9 cellular contexts compared by ENCODE assay signal in the genomic region with DNA sequence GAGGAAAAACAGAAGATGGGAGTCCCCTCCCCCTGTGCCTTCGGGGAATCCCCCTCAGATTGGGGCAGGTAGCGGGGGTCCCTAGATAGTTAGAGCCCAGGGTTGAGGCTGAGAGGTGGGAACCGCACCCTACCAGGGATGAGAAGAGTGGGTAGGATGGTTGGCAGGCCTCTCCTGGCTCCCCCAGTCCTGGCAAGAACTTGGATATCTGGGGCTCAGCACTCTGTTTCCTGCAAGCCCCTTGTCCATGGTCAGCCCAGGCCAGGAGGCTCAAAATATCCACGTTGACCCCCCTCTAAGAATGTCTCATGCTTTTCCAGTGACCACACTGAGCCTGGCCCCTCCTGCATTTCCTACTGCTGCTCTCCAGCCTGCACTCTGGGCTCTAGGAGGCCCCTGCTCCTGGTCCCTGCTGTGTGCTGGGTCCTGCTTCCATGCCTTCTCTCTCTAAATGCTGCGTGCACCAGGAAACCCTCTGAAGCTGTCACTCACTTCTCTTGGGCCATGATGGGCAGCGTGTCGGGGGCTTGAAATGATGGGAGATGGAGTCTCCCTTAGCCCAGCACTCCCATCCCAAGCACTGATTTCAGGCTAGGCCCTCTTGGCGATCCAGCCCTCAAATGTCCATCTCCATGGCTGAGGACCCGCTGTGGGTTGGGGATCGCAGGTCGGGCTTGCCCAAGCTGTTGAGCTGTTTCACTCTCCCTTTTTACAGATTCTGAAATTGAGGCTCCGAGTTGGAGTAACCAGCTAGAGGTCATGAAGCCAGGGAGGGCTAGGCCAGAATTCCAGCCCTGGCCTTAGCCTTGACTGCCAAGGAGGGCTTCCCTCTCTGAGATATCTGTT. TPM values are rescaled to one million over a fixed set of nuclear protein-coding genes. Genes with fewer than 3 reads are reported as not detected.
DNase-seq lines count a peak whose midpoint lies in the region; ATAC-seq and TF ChIP-seq lines count a peak whose summit lies in the region.
"Had no signal": no experiment of that assay in that cellular context is flagged by ENCODE, and none has a peak within 500 bp of the region (broad histone marks: within the 10 kb centered on the region; RNA-seq: fewer than 3 reads in every experiment).

No MANE protein-coding gene starts in this region.

- no peaks in the 10 kb centered on the region for H3K9me3 ChIP-seq in lung (ENCODE audit: control insufficient read depth in 2 of 2, insufficient read depth in 1 of 2, low read length in 1 of 2)
- H3K9me3 ChIP-seq in tibial artery = no peaks in the 10 kb centered on the region

- H3K27ac ChIP-seq in lung (ENCODE audit: low read depth in 1 of 2, low read length in 1 of 2) (peak overlapping the region; percentile 94 to 97), tibial artery (peak overlapping the region; percentile 87 to 96)

- no peak for DNase-seq in activated T-cell treated with anti-CD3 and anti-CD28 coated beads, Interleukin-2, amount 50 U/mL, for 24 hours
- no peak for DNase-seq in activated T-cell treated with anti-CD3 and anti-CD28 coated beads for 4 hours
- peak; percentile 27 for DNase-seq in astrocyte of the spinal cord (ENCODE audit: low read depth, low spot score)
- no peak for DNase-seq in lung (ENCODE audit: low spot score)
- DNase-seq in tibial artery = peak in 1 of 2 donors; percentile 65
- no peak for DNase-seq in NCI-H510A treated with DMSO at 0.1 percent for 48 hours (lab: John Stamatoyannopoulos, UW)
- DNase-seq: erythroblast had no signal

- H3K4me1 Mint-ChIP-seq in activated T-cell treated with anti-CD3 and anti-CD28 coated beads, Interleukin-2, amount 50 U/mL, for 24 hours (ENCODE audit: low read depth) = peaks cover 53% of the 10 kb centered on the region

- TF ChIP-seq CTCF in astrocyte of the spinal cord (IDR thresholded peaks at IDR 0.05; ENCODE audit: low read depth, low read length) = no peak
- TF ChIP-seq CTCF in lung (IDR thresholded peaks at IDR 0.05; ENCODE audit: control extremely low read depth, extremely low read depth) = no peak
- no peak for TF ChIP-seq CTCF in tibial artery (IDR thresholded peaks at IDR 0.05)

- intact Hi-C loops in tibial artery (cut with DNase I; ENCODE audit: low total_unique reads) = loop anchor here (5.0 kb wide), 1 partner anchor 85 kb away; a partner anchor contains a TSS

- H3K4me3 ChIP-seq in astrocyte of the spinal cord (ENCODE audit: low read depth, low read length) = peak overlapping the region; percentile 76
- H3K4me3 ChIP-seq in lung = peak overlapping the region; percentile 7
- H3K4me3 ChIP-seq in tibial artery = peak overlapping the region; percentile 78 to 83

- in situ Hi-C loops in astrocyte of the spinal cord (cut with HindIII; ENCODE audit: low sequenced_read_pairs) = no loop called here

- peaks cover 0 to 38% of the 10 kb centered on the region in 2 donors for H3K36me3 ChIP-seq in lung (ENCODE audit: control insufficient read depth in 2 of 2, insufficient read depth in 2 of 2, low read length in 2 of 2)
- peaks cover 0 to 65% (median 8%) of the 10 kb centered on the region in 3 donors for H3K36me3 ChIP-seq in tibial artery

- no peaks in the 10 kb centered on the region for H3K27me3 ChIP-seq in lung (ENCODE audit: control insufficient read depth, insufficient read depth)
- no peaks in the 10 kb centered on the region for H3K27me3 ChIP-seq in tibial artery

- H3K4me3 Mint-ChIP-seq in activated T-cell treated with anti-CD3 and anti-CD28 coated beads, Interleukin-2, amount 50 U/mL, for 24 hours = peak overlapping the region; percentile 96

- peak overlapping the region; percentile 91 for H3K27ac Mint-ChIP-seq in activated T-cell treated with anti-CD3 and anti-CD28 coated beads, Interleukin-2, amount 50 U/mL, for 24 hours

- H3K9me3 Mint-ChIP-seq in activated T-cell treated with anti-CD3 and anti-CD28 coated beads, Interleukin-2, amount 50 U/mL, for 24 hours = no peaks in the 10 kb centered on the region

- ATAC-seq in lung (ENCODE audit: insufficient read depth, low FRiP score) (no peak), HG02870 (IDR thresholded peaks at IDR 0.05; ENCODE audit: unreplicated experiment) (no peak), HG03139 (IDR thresholded peaks at IDR 0.05; ENCODE audit: unreplicated experiment) (no peak)

- H3K27me3 Mint-ChIP-seq in activated T-cell treated with anti-CD3 and anti-CD28 coated beads, Interleukin-2, amount 50 U/mL, for 24 hours = no peaks in the 10 kb centered on the region

- WGBS in lung, 2 donors = 41 to 54% methylated on average over 12 of the region's 12 CpGs

- H3K4me1 ChIP-seq in lung (ENCODE audit: control insufficient read depth in 2 of 2, insufficient read depth in 2 of 2, low read length in 2 of 2) (peaks cover 4 to 33% of the 10 kb centered on the region in 2 donors), tibial artery (peaks cover 0 to 70% (median 60%) of the 10 kb centered on the region in 4 donors)

- peaks cover 76% of the 10 kb centered on the region for H3K36me3 Mint-ChIP-seq in activated T-cell treated with anti-CD3 and anti-CD28 coated beads, Interleukin-2, amount 50 U/mL, for 24 hours (ENCODE audit: low read depth)

RNA-seq across cellular contexts. Expression of a gene that starts 2.0 kb away (rescaled TPM):
- 100 to 1,000 TPM in 1 of 2 donors, 10 to 100 TPM in 1; 60.0 to 108 TPM for total RNA-seq in lung
- 10 to 100 TPM; 68.5 to 80.1 TPM for polyA plus RNA-seq in lung

RNA-seq across cellular contexts. Expression of a gene that starts 3.6 kb away (rescaled TPM):
- 10 to 100 TPM; 13.9 to 53.8 TPM for total RNA-seq in lung
- polyA plus RNA-seq in lung = 10 to 100 TPM; 16.1 to 24.8 TPM

RNA-seq across cellular contexts. Expression of a gene that starts 16.4 kb away (rescaled TPM):
- 1 to 10 TPM in 1 of 2 donors, under 1 TPM in 1; 0.46 to 1.1 TPM for total RNA-seq in lung
- polyA plus RNA-seq in lung = 1 to 10 TPM; 1.5 to 2.8 TPM

RNA-seq across cellular contexts. Expression of a gene that starts 25.9 kb away (rescaled TPM):
- total RNA-seq in lung = 10 to 100 TPM; 39.7 to 82.8 TPM
- polyA plus RNA-seq in lung = 100 to 1,000 TPM in 1 of 2 donors, 10 to 100 TPM in 1; 82.8 to 102 TPM

RNA-seq across cellular contexts. Expression of a gene that starts 36.1 kb away (rescaled TPM):
- total RNA-seq in lung = 100 to 1,000 TPM in 1 of 2 donors, 10 to 100 TPM in 1; 58.3 to 154 TPM
- 100 to 1,000 TPM in 1 of 2 donors, 10 to 100 TPM in 1; 49.8 to 125 TPM for polyA plus RNA-seq in lung

Comparison
In these comparisons a context has a peak if more than half of its experiments do, and no peak if none do; other contexts are left out.
1. H3K4me3 ChIP-seq: peak in every context shown above with its lines; median percentile 80 in tibial artery; 76 in astrocyte of the spinal cord; 7 in lung.